Comparison of ENCODE assay signal across 8 cellular contexts in the genomic region with DNA sequence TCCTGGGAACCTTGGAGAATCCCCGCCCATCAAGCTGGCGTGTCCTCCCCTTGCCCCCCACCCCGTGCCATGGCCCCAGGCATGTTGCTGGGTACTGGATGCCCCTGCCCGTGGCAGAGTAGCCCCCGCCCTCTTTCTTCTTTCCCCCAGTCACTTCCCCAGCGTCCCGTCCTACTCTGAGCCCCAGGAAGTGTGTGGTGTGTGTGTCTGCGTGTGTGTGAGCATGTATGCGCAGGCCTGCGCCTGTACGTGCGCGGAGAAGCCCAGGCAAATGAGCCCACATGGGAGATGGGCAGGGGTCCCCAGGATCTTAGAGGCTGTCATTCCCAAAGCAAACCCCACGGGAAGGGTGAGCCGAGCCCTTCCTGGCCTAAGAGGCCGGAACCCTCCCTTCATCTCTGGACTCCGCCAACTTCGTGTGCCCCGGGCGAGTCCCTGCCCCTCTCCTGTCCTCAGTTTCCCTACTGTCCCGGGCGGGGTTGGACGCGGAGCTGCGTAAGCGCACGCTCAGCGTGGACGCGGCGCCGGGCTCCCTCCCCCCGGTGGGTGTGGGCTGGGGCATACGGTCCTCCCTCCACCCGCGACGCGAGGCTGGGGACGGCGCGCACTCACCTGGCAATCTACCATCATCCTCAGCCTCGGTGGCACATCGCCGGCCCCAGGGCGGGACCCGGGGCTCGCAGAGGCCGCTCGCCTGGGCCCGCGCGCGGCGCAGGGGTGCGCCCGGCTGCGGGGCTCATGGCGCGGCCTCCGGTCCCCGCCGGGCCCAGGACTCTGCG. TPM values are rescaled to one million over a fixed set of nuclear protein-coding genes. Genes with fewer than 3 reads are reported as not detected.
A peak's percentile ranks its signal among the peaks of the same experiment; 100 is the strongest.
DNase-seq lines count a peak whose midpoint lies in the region; ATAC-seq and TF ChIP-seq lines count a peak whose summit lies in the region.

No MANE protein-coding gene starts in this region.

- H3K4me1 ChIP-seq in KMS-11 (ENCODE audit: low read depth, poor library complexity, severe bottlenecking) = peaks cover 39% of the 10 kb centered on the region

- H3K27ac Mint-ChIP-seq in stimulated activated naive CD8-positive, alpha-beta T cell treated with anti-CD3 and anti-CD28 coated beads, Interleukin-15, Interleukin-2, amounts not matched to agents 100 ng/mL and 50 ng/mL, for 24 hours = peak overlapping the region; percentile 94

- intact Hi-C loops in lower leg skin (cut with DNase I; ENCODE audit: low total_unique reads) = no loop called here

- TF ChIP-seq POLR2A in lower leg skin (IDR thresholded peaks at IDR 0.05) = no peak

- DNase-seq in GDM1 (lab: John Stamatoyannopoulos, UW) = peak; percentile 39
- peak; percentile 38 for DNase-seq in choroid plexus epithelial cell (ENCODE audit: low read depth)
- DNase-seq in lower leg skin (ENCODE audit: low spot score in 2 of 2) = peak; percentile 52 to 93
- DNase-seq in NCI-H1436 (lab: John Stamatoyannopoulos, UW) = no peak

- H3K36me3 Mint-ChIP-seq in stimulated activated naive CD8-positive, alpha-beta T cell treated with anti-CD3 and anti-CD28 coated beads, Interleukin-15, Interleukin-2, amounts not matched to agents 100 ng/mL and 50 ng/mL, for 24 hours (ENCODE audit: low read depth) = peaks cover 11% of the 10 kb centered on the region

- peak overlapping the region; percentile 79 for H3K9ac ChIP-seq in KMS-11

- 4% methylated on average over 29 to 36 of the region's 63 CpGs for WGBS in lower leg skin, 2 donors

- no peaks in the 10 kb centered on the region for H3K27me3 ChIP-seq in KMS-11 (ENCODE audit: insufficient read depth, low read depth)

- H3K79me2 ChIP-seq in KMS-11 (ENCODE audit: insufficient read depth, low read depth) = peaks cover 30% of the 10 kb centered on the region

- TF ChIP-seq CTCF in KMS-11 (conservative IDR thresholded peaks at IDR 0.05; ENCODE audit: low read depth, low read length) (no peak), WI38 (IDR thresholded peaks at IDR 0.05; ENCODE audit: low read depth, low read length) (no peak), choroid plexus epithelial cell (conservative IDR thresholded peaks at IDR 0.05; ENCODE audit: low read depth, low read length) (no peak), lower leg skin (IDR thresholded peaks at IDR 0.05) (no peak)

- H3K4me3 ChIP-seq in KMS-11 (IDR thresholded peaks at IDR 0.05; ENCODE audit: insufficient read depth, low read depth, low read length) = peak overlapping the region; percentile 62
- H3K4me3 ChIP-seq in WI38 (ENCODE audit: low read depth, low read length) = peak overlapping the region; percentile 74
- H3K4me3 ChIP-seq in choroid plexus epithelial cell (ENCODE audit: low read depth, low read length) = peak overlapping the region; percentile 75
- peak overlapping the region; percentile 49 for H3K4me3 ChIP-seq in lower leg skin (ENCODE audit: low read depth, poor library complexity, severe bottlenecking)

- H4K20me1 ChIP-seq in KMS-11 (ENCODE audit: insufficient read depth) = no peaks in the 10 kb centered on the region

- H3K4me2 ChIP-seq in KMS-11 = peak overlapping the region; percentile 90

- H2AFZ ChIP-seq in KMS-11 (ENCODE audit: low read depth) = peak overlapping the region; percentile 26; the same call in 1 of the 2 replicates

- peaks cover 45% of the 10 kb centered on the region for H3K4me1 Mint-ChIP-seq in stimulated activated naive CD8-positive, alpha-beta T cell treated with anti-CD3 and anti-CD28 coated beads, Interleukin-15, Interleukin-2, amounts not matched to agents 100 ng/mL and 50 ng/mL, for 24 hours (ENCODE audit: low read depth)

- no peaks in the 10 kb centered on the region for H3K9me3 Mint-ChIP-seq in stimulated activated naive CD8-positive, alpha-beta T cell treated with anti-CD3 and anti-CD28 coated beads, Interleukin-15, Interleukin-2, amounts not matched to agents 100 ng/mL and 50 ng/mL, for 24 hours

- peak overlapping the region; percentile 94 for H3K4me3 Mint-ChIP-seq in stimulated activated naive CD8-positive, alpha-beta T cell treated with anti-CD3 and anti-CD28 coated beads, Interleukin-15, Interleukin-2, amounts not matched to agents 100 ng/mL and 50 ng/mL, for 24 hours

- no peaks in the 10 kb centered on the region for H3K27me3 Mint-ChIP-seq in stimulated activated naive CD8-positive, alpha-beta T cell treated with anti-CD3 and anti-CD28 coated beads, Interleukin-15, Interleukin-2, amounts not matched to agents 100 ng/mL and 50 ng/mL, for 24 hours

- peak; percentile 2 for ATAC-seq in GM21717 (IDR thresholded peaks at IDR 0.05; ENCODE audit: unreplicated experiment)

- H3K36me3 ChIP-seq in KMS-11 (ENCODE audit: insufficient read depth) = no peaks in the 10 kb centered on the region

- H3K27ac ChIP-seq in KMS-11 = peak overlapping the region; percentile 91

RNA-seq across cellular contexts. Expression of a gene that starts 15.2 kb away (rescaled TPM):
- total RNA-seq in lower leg skin = 10 to 100 TPM in 1 of 4 donors, 1 to 10 TPM in 3; 3.6 to 13.5 (median 5.3) TPM

RNA-seq across cellular contexts. Expression of a gene that starts 27.5 kb away (rescaled TPM):
- total RNA-seq in lower leg skin = 100 to 1,000 TPM in 3 of 4 donors, 10 to 100 TPM in 1; 95.0 to 176 (median 123) TPM
